1 cellular context compared by ENCODE assay signal in genomic region chr1:151540021-151540981, GRCh38.
TF ChIP-seq lines count a peak whose summit lies in the region.

A gene with protein sequence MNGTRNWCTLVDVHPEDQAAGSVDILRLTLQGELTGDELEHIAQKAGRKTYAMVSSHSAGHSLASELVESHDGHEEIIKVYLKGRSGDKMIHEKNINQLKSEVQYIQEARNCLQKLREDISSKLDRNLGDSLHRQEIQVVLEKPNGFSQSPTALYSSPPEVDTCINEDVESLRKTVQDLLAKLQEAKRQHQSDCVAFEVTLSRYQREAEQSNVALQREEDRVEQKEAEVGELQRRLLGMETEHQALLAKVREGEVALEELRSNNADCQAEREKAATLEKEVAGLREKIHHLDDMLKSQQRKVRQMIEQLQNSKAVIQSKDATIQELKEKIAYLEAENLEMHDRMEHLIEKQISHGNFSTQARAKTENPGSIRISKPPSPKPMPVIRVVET (plus strand): TSS chr1:151540309. CDS start chr1:151540367, 58 bp downstream.

TF ChIP-seq in K562, 482 proteins besides CTCF, POLR2A, EP300 and RAD21 (continued from another document and continues in another):
- TF ChIP-seq CHAMP1 (IDR thresholded peaks at IDR 0.05) (no peak), MXI1 (IDR thresholded peaks at IDR 0.05; ENCODE audit: low read depth, low read length) (no peak), ZNF133 (CRISPR knock-in tag; IDR thresholded peaks at IDR 0.05) (no peak), MLX (CRISPR knock-in tag; conservative IDR thresholded peaks at IDR 0.05) (no peak), RB1 (IDR thresholded peaks at IDR 0.05; ENCODE audit: low read depth) (peak; percentile 65), BCOR (IDR thresholded peaks at IDR 0.05) (no peak; the same call in 1 of the 2 replicates), ADNP (tag; IDR thresholded peaks at IDR 0.05) (no peak), POLR2G (IDR thresholded peaks at IDR 0.05; ENCODE audit: low read depth, low read length) (peak; percentile 97), SETDB1 (IDR thresholded peaks at IDR 0.05; ENCODE audit: low read length) (no peak), ELK1 (CRISPR knock-in tag; IDR thresholded peaks at IDR 0.05) (no peak), SMARCA4 (IDR thresholded peaks at IDR 0.05) (no peak), GABPA (tag; conservative IDR thresholded peaks at IDR 0.05; ENCODE audit: low read depth) (no peak), CHD2 (IDR thresholded peaks at IDR 0.05; ENCODE audit: low read depth, low read length) (no peak), U2AF1 (optimal IDR thresholded peaks at IDR 0.05; ENCODE audit: low read depth, low read length) (no peak), CBX5 (IDR thresholded peaks at IDR 0.05; ENCODE audit: borderline replicate concordance, low read depth) (no peak), NR2C2 (CRISPR knock-in tag; IDR thresholded peaks at IDR 0.05) (no peak), NR2C2 (tag; IDR thresholded peaks at IDR 0.05) (peak; percentile 42; the same call in 1 of the 2 replicates), POU5F1 (IDR thresholded peaks at IDR 0.05; ENCODE audit: borderline replicate concordance, low read depth, low read length, partially characterized antibody) (no peak), GTF2F1 (IDR thresholded peaks at IDR 0.05; ENCODE audit: low read depth, low read length) (peak; percentile 68; the same call in 1 of the 2 replicates), ELF1 (tag; IDR thresholded peaks at IDR 0.05) (no peak), ZNF586 (CRISPR knock-in tag; conservative IDR thresholded peaks at IDR 0.05) (no peak), MTA1 (IDR thresholded peaks at IDR 0.05; ENCODE audit: borderline replicate concordance) (no peak), ERF (CRISPR knock-in tag; IDR thresholded peaks at IDR 0.05) (no peak), SMC3 (conservative IDR thresholded peaks at IDR 0.05; ENCODE audit: insufficient read depth, low read depth, low read length) (0 out of 2 replicates have a peak, but pooled peaks have one; percentile 14), ZNF124 (CRISPR knock-in tag; IDR thresholded peaks at IDR 0.05) (no peak), TCFL5 (CRISPR knock-in tag; conservative IDR thresholded peaks at IDR 0.05) (no peak), ZBTB26 (CRISPR knock-in tag; IDR thresholded peaks at IDR 0.05) (no peak), ZKSCAN8 (CRISPR knock-in tag; IDR thresholded peaks at IDR 0.05) (no peak), RBM25 (IDR thresholded peaks at IDR 0.05; ENCODE audit: low read depth, low read length, severe bottlenecking) (no peak), ZBTB17 (CRISPR knock-in tag; IDR thresholded peaks at IDR 0.05) (no peak), RBM15 (IDR thresholded peaks at IDR 0.05; ENCODE audit: insufficient read depth, low read length) (no peak), FIP1L1 (IDR thresholded peaks at IDR 0.05; ENCODE audit: low read depth, low read length, poor library complexity, severe bottlenecking) (no peak), L3MBTL2 (IDR thresholded peaks at IDR 0.05) (0 out of 2 replicates have a peak, but pooled peaks have one; percentile 6), PRPF4 (IDR thresholded peaks at IDR 0.05; ENCODE audit: insufficient read depth, low read depth, low read length, poor library complexity, severe bottlenecking) (no peak)
- TF ChIP-seq, protein P1, sequence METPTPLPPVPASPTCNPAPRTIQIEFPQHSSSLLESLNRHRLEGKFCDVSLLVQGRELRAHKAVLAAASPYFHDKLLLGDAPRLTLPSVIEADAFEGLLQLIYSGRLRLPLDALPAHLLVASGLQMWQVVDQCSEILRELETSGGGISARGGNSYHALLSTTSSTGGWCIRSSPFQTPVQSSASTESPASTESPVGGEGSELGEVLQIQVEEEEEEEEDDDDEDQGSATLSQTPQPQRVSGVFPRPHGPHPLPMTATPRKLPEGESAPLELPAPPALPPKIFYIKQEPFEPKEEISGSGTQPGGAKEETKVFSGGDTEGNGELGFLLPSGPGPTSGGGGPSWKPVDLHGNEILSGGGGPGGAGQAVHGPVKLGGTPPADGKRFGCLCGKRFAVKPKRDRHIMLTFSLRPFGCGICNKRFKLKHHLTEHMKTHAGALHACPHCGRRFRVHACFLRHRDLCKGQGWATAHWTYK (CRISPR knock-in tag; IDR thresholded peaks at IDR 0.05): no peak
- TF ChIP-seq, protein P2, sequence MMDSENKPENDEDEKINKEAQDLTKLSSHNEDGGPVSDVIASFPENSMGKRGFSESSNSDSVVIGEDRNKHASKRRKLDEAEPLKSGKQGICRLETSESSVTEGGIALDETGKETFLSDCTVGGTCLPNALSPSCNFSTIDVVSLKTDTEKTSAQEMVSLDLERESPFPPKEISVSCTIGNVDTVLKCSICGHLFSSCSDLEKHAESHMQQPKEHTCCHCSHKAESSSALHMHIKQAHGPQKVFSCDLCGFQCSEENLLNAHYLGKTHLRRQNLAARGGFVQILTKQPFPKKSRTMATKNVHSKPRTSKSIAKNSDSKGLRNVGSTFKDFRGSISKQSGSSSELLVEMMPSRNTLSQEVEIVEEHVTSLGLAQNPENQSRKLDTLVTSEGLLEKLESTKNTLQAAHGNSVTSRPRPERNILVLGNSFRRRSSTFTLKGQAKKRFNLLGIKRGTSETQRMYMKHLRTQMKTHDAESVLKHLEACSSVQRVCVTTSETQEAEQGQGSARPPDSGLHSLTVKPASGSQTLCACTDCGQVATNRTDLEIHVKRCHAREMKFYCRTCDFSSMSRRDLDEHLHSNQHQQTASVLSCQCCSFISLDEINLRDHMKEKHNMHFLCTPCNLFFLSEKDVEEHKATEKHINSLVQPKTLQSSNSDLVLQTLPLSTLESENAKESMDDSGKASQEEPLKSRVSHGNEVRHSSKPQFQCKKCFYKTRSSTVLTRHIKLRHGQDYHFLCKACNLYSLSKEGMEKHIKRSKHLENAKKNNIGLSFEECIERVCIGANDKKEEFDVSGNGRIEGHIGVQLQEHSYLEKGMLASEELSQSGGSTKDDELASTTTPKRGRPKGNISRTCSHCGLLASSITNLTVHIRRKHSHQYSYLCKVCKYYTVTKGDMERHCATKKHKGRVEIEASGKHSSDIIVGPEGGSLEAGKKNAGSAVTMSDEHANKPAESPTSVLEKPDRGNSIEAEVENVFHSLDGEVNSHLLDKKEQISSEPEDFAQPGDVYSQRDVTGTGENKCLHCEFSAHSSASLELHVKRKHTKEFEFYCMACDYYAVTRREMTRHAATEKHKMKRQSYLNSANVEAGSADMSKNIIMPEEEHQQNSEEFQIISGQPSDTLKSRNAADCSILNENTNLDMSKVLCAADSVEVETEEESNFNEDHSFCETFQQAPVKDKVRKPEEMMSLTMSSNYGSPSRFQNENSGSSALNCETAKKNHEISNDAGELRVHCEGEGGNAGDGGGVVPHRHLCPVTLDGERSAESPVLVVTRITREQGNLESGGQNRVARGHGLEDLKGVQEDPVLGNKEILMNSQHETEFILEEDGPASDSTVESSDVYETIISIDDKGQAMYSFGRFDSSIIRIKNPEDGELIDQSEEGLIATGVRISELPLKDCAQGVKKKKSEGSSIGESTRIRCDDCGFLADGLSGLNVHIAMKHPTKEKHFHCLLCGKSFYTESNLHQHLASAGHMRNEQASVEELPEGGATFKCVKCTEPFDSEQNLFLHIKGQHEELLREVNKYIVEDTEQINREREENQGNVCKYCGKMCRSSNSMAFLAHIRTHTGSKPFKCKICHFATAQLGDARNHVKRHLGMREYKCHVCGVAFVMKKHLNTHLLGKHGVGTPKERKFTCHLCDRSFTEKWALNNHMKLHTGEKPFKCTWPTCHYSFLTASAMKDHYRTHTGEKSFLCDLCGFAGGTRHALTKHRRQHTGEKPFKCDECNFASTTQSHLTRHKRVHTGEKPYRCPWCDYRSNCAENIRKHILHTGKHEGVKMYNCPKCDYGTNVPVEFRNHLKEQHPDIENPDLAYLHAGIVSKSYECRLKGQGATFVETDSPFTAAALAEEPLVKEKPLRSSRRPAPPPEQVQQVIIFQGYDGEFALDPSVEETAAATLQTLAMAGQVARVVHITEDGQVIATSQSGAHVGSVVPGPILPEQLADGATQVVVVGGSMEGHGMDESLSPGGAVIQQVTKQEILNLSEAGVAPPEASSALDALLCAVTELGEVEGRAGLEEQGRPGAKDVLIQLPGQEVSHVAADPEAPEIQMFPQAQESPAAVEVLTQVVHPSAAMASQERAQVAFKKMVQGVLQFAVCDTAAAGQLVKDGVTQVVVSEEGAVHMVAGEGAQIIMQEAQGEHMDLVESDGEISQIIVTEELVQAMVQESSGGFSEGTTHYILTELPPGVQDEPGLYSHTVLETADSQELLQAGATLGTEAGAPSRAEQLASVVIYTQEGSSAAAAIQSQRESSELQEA (IDR thresholded peaks at IDR 0.05; ENCODE audit: low read depth): no peak
- TF ChIP-seq, protein P3, sequence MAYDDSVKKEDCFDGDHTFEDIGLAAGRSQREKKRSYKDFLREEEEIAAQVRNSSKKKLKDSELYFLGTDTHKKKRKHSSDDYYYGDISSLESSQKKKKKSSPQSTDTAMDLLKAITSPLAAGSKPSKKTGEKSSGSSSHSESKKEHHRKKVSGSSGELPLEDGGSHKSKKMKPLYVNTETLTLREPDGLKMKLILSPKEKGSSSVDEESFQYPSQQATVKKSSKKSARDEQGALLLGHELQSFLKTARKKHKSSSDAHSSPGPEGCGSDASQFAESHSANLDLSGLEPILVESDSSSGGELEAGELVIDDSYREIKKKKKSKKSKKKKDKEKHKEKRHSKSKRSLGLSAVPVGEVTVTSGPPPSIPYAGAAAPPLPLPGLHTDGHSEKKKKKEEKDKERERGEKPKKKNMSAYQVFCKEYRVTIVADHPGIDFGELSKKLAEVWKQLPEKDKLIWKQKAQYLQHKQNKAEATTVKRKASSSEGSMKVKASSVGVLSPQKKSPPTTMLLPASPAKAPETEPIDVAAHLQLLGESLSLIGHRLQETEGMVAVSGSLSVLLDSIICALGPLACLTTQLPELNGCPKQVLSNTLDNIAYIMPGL (CRISPR knock-in tag; IDR thresholded peaks at IDR 0.05): no peak
- TF ChIP-seq, protein P4, sequence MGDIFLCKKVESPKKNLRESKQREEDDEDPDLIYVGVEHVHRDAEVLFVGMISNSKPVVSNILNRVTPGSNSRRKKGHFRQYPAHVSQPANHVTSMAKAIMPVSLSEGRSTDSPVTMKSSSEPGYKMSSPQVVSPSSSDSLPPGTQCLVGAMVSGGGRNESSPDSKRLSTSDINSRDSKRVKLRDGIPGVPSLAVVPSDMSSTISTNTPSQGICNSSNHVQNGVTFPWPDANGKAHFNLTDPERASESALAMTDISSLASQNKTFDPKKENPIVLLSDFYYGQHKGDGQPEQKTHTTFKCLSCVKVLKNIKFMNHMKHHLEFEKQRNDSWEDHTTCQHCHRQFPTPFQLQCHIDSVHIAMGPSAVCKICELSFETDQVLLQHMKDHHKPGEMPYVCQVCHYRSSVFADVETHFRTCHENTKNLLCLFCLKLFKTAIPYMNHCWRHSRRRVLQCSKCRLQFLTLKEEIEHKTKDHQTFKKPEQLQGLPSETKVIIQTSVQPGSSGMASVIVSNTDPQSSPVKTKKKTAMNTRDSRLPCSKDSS (IDR thresholded peaks at IDR 0.05; ENCODE audit: low read depth, partially characterized antibody): no peak
- TF ChIP-seq, protein P5, sequence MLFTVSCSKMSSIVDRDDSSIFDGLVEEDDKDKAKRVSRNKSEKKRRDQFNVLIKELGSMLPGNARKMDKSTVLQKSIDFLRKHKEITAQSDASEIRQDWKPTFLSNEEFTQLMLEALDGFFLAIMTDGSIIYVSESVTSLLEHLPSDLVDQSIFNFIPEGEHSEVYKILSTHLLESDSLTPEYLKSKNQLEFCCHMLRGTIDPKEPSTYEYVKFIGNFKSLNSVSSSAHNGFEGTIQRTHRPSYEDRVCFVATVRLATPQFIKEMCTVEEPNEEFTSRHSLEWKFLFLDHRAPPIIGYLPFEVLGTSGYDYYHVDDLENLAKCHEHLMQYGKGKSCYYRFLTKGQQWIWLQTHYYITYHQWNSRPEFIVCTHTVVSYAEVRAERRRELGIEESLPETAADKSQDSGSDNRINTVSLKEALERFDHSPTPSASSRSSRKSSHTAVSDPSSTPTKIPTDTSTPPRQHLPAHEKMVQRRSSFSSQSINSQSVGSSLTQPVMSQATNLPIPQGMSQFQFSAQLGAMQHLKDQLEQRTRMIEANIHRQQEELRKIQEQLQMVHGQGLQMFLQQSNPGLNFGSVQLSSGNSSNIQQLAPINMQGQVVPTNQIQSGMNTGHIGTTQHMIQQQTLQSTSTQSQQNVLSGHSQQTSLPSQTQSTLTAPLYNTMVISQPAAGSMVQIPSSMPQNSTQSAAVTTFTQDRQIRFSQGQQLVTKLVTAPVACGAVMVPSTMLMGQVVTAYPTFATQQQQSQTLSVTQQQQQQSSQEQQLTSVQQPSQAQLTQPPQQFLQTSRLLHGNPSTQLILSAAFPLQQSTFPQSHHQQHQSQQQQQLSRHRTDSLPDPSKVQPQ (CRISPR knock-in tag; IDR thresholded peaks at IDR 0.05; ENCODE audit: borderline replicate concordance): no peak
